29 cellular contexts compared by ENCODE assay signal in the genomic region with DNA sequence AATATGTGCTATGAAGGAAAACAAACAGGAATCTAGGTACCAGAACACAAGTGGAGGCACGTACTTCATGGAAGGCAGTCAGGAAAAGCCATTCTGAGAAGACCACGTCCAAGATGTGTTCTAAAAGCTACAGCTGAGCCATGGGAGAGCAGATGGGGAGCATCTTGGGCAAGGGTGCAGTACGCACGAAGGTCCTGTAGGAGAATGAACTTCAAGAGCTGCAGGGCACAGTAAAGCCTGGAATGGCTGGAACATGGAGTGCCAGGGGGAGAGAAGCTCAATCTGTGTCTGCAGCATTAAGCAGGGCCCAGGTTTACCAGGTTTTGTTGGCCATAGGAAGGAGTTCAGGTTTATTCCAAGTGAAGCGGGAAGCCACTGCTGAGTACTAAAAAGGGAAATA. TPM values are rescaled to one million over a fixed set of nuclear protein-coding genes. Genes with fewer than 3 reads are reported as not detected.
DNase-seq lines count a peak whose midpoint lies in the region; ATAC-seq, FAIRE-seq and TF ChIP-seq lines count a peak whose summit lies in the region.
"Had no signal": no experiment of that assay in that cellular context is flagged by ENCODE, and none has a peak within 500 bp of the region (broad histone marks: within the 10 kb centered on the region; RNA-seq: fewer than 3 reads in every experiment).

No MANE protein-coding gene starts in this region.

- WGBS in HepG2 (ENCODE audit: low lambda C conversion rate): 15% methylated on average over 5 of the region's 5 CpGs
- WGBS in right lobe of liver (ENCODE audit: insufficient coverage, low coverage, low lambda C conversion rate, missing lambda C conversion rate): 88% methylated on average over 5 of the region's 5 CpGs
- WGBS in endodermal cell (ENCODE audit: insufficient coverage in 1 of 2, insufficient read length in 1 of 2), 2 experiments: 94 to 98% methylated on average over 3 to 5 of the region's 5 CpGs
- WGBS in smooth muscle cell (ENCODE audit: low lambda C conversion rate): 94% methylated on average over 5 of the region's 5 CpGs

- CTCF ChIA-PET in HepG2 (lab: Yijun Ruan, JAX; ENCODE audit: low intra/inter-chr PET ratio, low total read pairs): no interaction called here

- H3K4me2 ChIP-seq in HepG2 (ENCODE audit: low read depth, low read length) (no peak overlapping the region), smooth muscle cell (no peak overlapping the region)

- FAIRE-seq in HepG2 (lab: Jason Lieb, UNC): no peak
- FAIRE-seq: RCC 7860, small intestine had no signal

- no TSS peak for BruUV-seq in HepG2 (replicated peaks; lab: Mats Ljungman, UMichigan)

- H3K27ac Mint-ChIP-seq in endodermal cell (no peak overlapping the region), nephron progenitor cell (no peak overlapping the region)
- H3K27ac Mint-ChIP-seq: activated B cell treated with CpG ODN at 0.5 μM for 24 hours; activated CD4-positive, alpha-beta T cell treated with anti-CD3 and anti-CD28 coated beads, Interleukin-2, amount 10 ng/mL, durations not matched to agents 7 days and 5 days; activated naive CD4-positive, alpha-beta T cell treated with anti-CD3 and anti-CD28 coated beads, Interleukin-2, amount 50 U/mL, for 24 hours; T-cell had no signal

- POLR2A ChIA-PET in HepG2 (lab: Yijun Ruan, JAX): no interaction called here

- H3K4me1 ChIP-seq in HepG2 (ENCODE audit: insufficient read depth, low read length): no peaks in the 10 kb centered on the region
- H3K4me1 ChIP-seq in right lobe of liver: peaks cover 0 to 24% (median 6%) of the 10 kb centered on the region in 4 donors
- no peaks in the 10 kb centered on the region for H3K4me1 ChIP-seq in endodermal cell (ENCODE audit: control insufficient read depth, insufficient read depth, low read length)
- no peaks in the 10 kb centered on the region for H3K4me1 ChIP-seq in smooth muscle cell (ENCODE audit: low read depth)
- H3K4me1 ChIP-seq: BE2C, SJCRH30 had no signal

- H3K79me2 ChIP-seq in HepG2 (ENCODE audit: insufficient read depth, low read length) (no peaks in the 10 kb centered on the region), smooth muscle cell (ENCODE audit: low read depth) (no peaks in the 10 kb centered on the region)

- in situ Hi-C loops in HepG2 (cut with HindIII; ENCODE audit: extremely low pct_ligation_motif_present, low pct_unique_long_range_greater_than_20kb): no loop called here

- TF ChIP-seq CTCF in HepG2 (CRISPR knock-in tag; IDR thresholded peaks at IDR 0.05): no peak
- TF ChIP-seq CTCF in right lobe of liver (IDR thresholded peaks at IDR 0.05): no peak
- TF ChIP-seq CTCF in endodermal cell (conservative IDR thresholded peaks at IDR 0.05): peak; percentile 51
- no peak for TF ChIP-seq CTCF in smooth muscle cell (IDR thresholded peaks at IDR 0.05; ENCODE audit: borderline replicate concordance, insufficient read depth, poor library complexity, severe bottlenecking)
- no peak for TF ChIP-seq CTCF in nephron progenitor cell (IDR thresholded peaks at IDR 0.05)

- H3K9ac ChIP-seq in HepG2 (ENCODE audit: insufficient read depth, low read depth, low read length): no peak overlapping the region
- no peak overlapping the region for H3K9ac ChIP-seq in endodermal cell (ENCODE audit: extremely low read depth, low read length, poor library complexity, severe bottlenecking)
- no peak overlapping the region for H3K9ac ChIP-seq in smooth muscle cell (ENCODE audit: low read depth)

- DNase-seq in HepG2 (ENCODE audit: low spot score) (no peak), right lobe of liver (no peak), RKO (ENCODE audit: low spot score) (peak; percentile 45), endodermal cell (no peak), Ammon's horn (ENCODE audit: low spot score) (no peak), smooth muscle cell (lab: John Stamatoyannopoulos, UW; ENCODE audit: unreplicated experiment) (no peak), nephron progenitor cell (no peak)
- DNase-seq: activated B cell treated with CpG ODN at 0.5 μM for 24 hours; activated CD4-positive, alpha-beta T cell treated with anti-CD3 and anti-CD28 coated beads, Interleukin-2, amount 10 ng/mL, durations not matched to agents 7 days and 5 days; amygdala; BE2C; hippocampal formation; left cardiac atrium; mammary epithelial cell; MM.1S; NCI-H1436; ovary; SJCRH30; small intestine; stimulated activated naive CD4-positive, alpha-beta T cell; T-cell; upper lobe of right lung had no signal

- H3K9me3 Mint-ChIP-seq in endodermal cell (no peaks in the 10 kb centered on the region), nephron progenitor cell (no peaks in the 10 kb centered on the region)
- H3K9me3 Mint-ChIP-seq: activated B cell treated with CpG ODN at 0.5 μM for 24 hours; activated naive CD4-positive, alpha-beta T cell treated with anti-CD3 and anti-CD28 coated beads, Interleukin-2, amount 50 U/mL, for 24 hours had no signal

- H4K20me1 ChIP-seq in HepG2 (ENCODE audit: insufficient read depth, low read length): no peaks in the 10 kb centered on the region
- H4K20me1 ChIP-seq in smooth muscle cell (ENCODE audit: low read depth): no peaks in the 10 kb centered on the region

- H3K4me1 Mint-ChIP-seq in endodermal cell (peaks cover 10% of the 10 kb centered on the region), nephron progenitor cell (peaks cover 24% of the 10 kb centered on the region)
- H3K4me1 Mint-ChIP-seq: activated B cell treated with CpG ODN at 0.5 μM for 24 hours; activated CD4-positive, alpha-beta T cell treated with anti-CD3 and anti-CD28 coated beads, Interleukin-2, amount 10 ng/mL, durations not matched to agents 7 days and 5 days; activated naive CD4-positive, alpha-beta T cell treated with anti-CD3 and anti-CD28 coated beads, Interleukin-2, amount 50 U/mL, for 24 hours had no signal

- H3K36me3 Mint-ChIP-seq in endodermal cell (ENCODE audit: low read depth) (no peaks in the 10 kb centered on the region), nephron progenitor cell (ENCODE audit: low read depth) (no peaks in the 10 kb centered on the region)
- H3K36me3 Mint-ChIP-seq: activated naive CD4-positive, alpha-beta T cell treated with anti-CD3 and anti-CD28 coated beads, Interleukin-2, amount 50 U/mL, for 24 hours; T-cell had no signal

- H3K27ac ChIP-seq in HepG2 (ENCODE audit: extremely low read length, insufficient read depth, low read length) (no peak overlapping the region), right lobe of liver (no peak overlapping the region), endodermal cell (ENCODE audit: low read depth, low read length) (no peak overlapping the region), smooth muscle cell (ENCODE audit: low read depth) (no peak overlapping the region)
- H3K27ac ChIP-seq: gastroesophageal sphincter, ovary, SJCRH30, suprapubic skin, upper lobe of right lung had no signal

- 0 out of 5 replicates have a peak, but pooled peaks cover 0 to 5% of the 10 kb centered on the region in 2 experiments for H3K27me3 ChIP-seq in HepG2 (ENCODE audit: control insufficient read depth in 1 of 2, insufficient read depth in 2 of 2, low read length in 2 of 2)
- no peaks in the 10 kb centered on the region for H3K27me3 ChIP-seq in right lobe of liver
- H3K27me3 ChIP-seq in endodermal cell (ENCODE audit: control insufficient read depth, insufficient read depth, low read length, poor library complexity, severe bottlenecking): no peaks in the 10 kb centered on the region
- no peaks in the 10 kb centered on the region for H3K27me3 ChIP-seq in smooth muscle cell (ENCODE audit: low read depth)
- H3K27me3 ChIP-seq: BE2C, gastroesophageal sphincter, ovary, SJCRH30, suprapubic skin, upper lobe of right lung had no signal

- ATAC-seq in HepG2 (peak; percentile 70; the same call in 2 of the 3 replicates), right lobe of liver (no peak), GM19328 (IDR thresholded peaks at IDR 0.05; ENCODE audit: unreplicated experiment) (no peak)
- ATAC-seq: gastroesophageal sphincter, left cardiac atrium, T-cell had no signal

- TF ChIP-seq RAD21 in HepG2 (CRISPR knock-in tag; IDR thresholded peaks at IDR 0.05): no peak

- H3K4me3 Mint-ChIP-seq in endodermal cell (no peak overlapping the region), nephron progenitor cell (no peak overlapping the region)
- H3K4me3 Mint-ChIP-seq: activated B cell treated with CpG ODN at 0.5 μM for 24 hours; activated CD4-positive, alpha-beta T cell treated with anti-CD3 and anti-CD28 coated beads, Interleukin-2, amount 10 ng/mL, durations not matched to agents 7 days and 5 days; activated naive CD4-positive, alpha-beta T cell treated with anti-CD3 and anti-CD28 coated beads, Interleukin-2, amount 50 U/mL, for 24 hours; T-cell had no signal

- TF ChIP-seq POLR2A in HepG2 (IDR thresholded peaks at IDR 0.05; ENCODE audit: insufficient read depth in 1 of 2, low read depth in 2 of 2, low read length in 2 of 2): no peak
- no peak for TF ChIP-seq POLR2A in right lobe of liver (IDR thresholded peaks at IDR 0.05)

- H3K9me3 ChIP-seq in HepG2 (ENCODE audit: low read length) (no peaks in the 10 kb centered on the region), right lobe of liver (no peaks in the 10 kb centered on the region), endodermal cell (ENCODE audit: control insufficient read depth, low read length) (no peaks in the 10 kb centered on the region), smooth muscle cell (replicated peaks; ENCODE audit: low read depth) (no peaks in the 10 kb centered on the region)
- H3K9me3 ChIP-seq: BE2C, gastroesophageal sphincter, ovary, SJCRH30, suprapubic skin, upper lobe of right lung had no signal

- no peaks in the 10 kb centered on the region for H3F3A ChIP-seq in smooth muscle cell (ENCODE audit: low read depth)

- H2AFZ ChIP-seq in HepG2 (ENCODE audit: low read length): no peak overlapping the region
- no peak overlapping the region for H2AFZ ChIP-seq in smooth muscle cell (ENCODE audit: low read depth)

- no peak overlapping the region for H3K4me3 ChIP-seq in HepG2 (replicated peaks in 1 of 3; ENCODE audit: insufficient read depth in 1 of 3, low read depth in 2 of 3, low read length in 3 of 3)
- no peak overlapping the region for H3K4me3 ChIP-seq in right lobe of liver
- no peak overlapping the region for H3K4me3 ChIP-seq in endodermal cell (ENCODE audit: low read length)
- H3K4me3 ChIP-seq in smooth muscle cell: no peak overlapping the region
- H3K4me3 ChIP-seq: gastroesophageal sphincter, ovary, SJCRH30, suprapubic skin, upper lobe of right lung had no signal

- intact Hi-C loops in HepG2 (cut with micrococcal nuclease; ENCODE audit: unreplicated experiment) (no loop called here), right lobe of liver (cut with DNase I) (no loop called here)

- H3K27me3 Mint-ChIP-seq in endodermal cell (ENCODE audit: insufficient read depth): no peaks in the 10 kb centered on the region
- peaks cover 7% of the 10 kb centered on the region for H3K27me3 Mint-ChIP-seq in nephron progenitor cell (ENCODE audit: low read depth, poor library complexity)
- H3K27me3 Mint-ChIP-seq: activated CD4-positive, alpha-beta T cell treated with anti-CD3 and anti-CD28 coated beads, Interleukin-2, amount 10 ng/mL, durations not matched to agents 7 days and 5 days; activated naive CD4-positive, alpha-beta T cell treated with anti-CD3 and anti-CD28 coated beads, Interleukin-2, amount 50 U/mL, for 24 hours had no signal

- TF ChIP-seq EP300 in HepG2 (IDR thresholded peaks at IDR 0.05; ENCODE audit: low read depth in 2 of 2, low read length in 2 of 2) (no peak), HepG2 (CRISPR knock-in tag; IDR thresholded peaks at IDR 0.05; ENCODE audit: borderline replicate concordance) (no peak)

- H3K36me3 ChIP-seq in HepG2 (replicated peaks in 1 of 2; ENCODE audit: control insufficient read depth in 1 of 2, insufficient read depth in 2 of 2, low read length in 2 of 2) (no peaks in the 10 kb centered on the region), right lobe of liver (no peaks in the 10 kb centered on the region), endodermal cell (ENCODE audit: control insufficient read depth, insufficient read depth, low read length) (no peaks in the 10 kb centered on the region), smooth muscle cell (ENCODE audit: low read depth) (no peaks in the 10 kb centered on the region)
- H3K36me3 ChIP-seq: BE2C, gastroesophageal sphincter, ovary, SJCRH30, suprapubic skin, upper lobe of right lung had no signal

RNA-seq across cellular contexts. Expression of a gene that starts 30.0 kb away (rescaled TPM):
- total RNA-seq in HepG2 (2016; rRNA removed; fragmentation: Illumina TruSeq; extraction: Trizol) (not detected in 2 replicates), right lobe of liver (1 to 10 TPM in 2 of 6 experiments, under 1 TPM in 3, not detected in 1; 0.46 to 1.9 (median 0.92) TPM), endodermal cell (under 1 TPM; 0.20 to 0.29 TPM), smooth muscle cell (0.54 and 0.67 TPM in 2 replicates)
- not detected in 2 replicates for total RNA-seq in HepG2 (2016; cell fraction: cytosol; rRNA removed; fragmentation: Illumina TruSeq; extraction: Trizol; ENCODE audit: low read depth)
- total RNA-seq in HepG2 (2016; cell fraction: insoluble cytoplasmic fraction; rRNA removed; fragmentation: Illumina TruSeq; extraction: Trizol): not detected in 2 replicates
- not detected in 2 replicates for total RNA-seq in HepG2 (2016; cell fraction: membrane; rRNA removed; fragmentation: Illumina TruSeq; extraction: Trizol)
- not detected in 2 replicates for total RNA-seq in HepG2 (2016; cell fraction: nucleus; rRNA removed; fragmentation: Illumina TruSeq; extraction: Trizol)
- polyA plus RNA-seq in HepG2 (2011; rRNA removed) (not detected in 2 replicates), smooth muscle cell (0.64 and 1.1 TPM in 2 replicates)
- not detected in 2 replicates for polyA plus RNA-seq in HepG2 (2011; cell fraction: cytosol; rRNA removed)
- polyA plus RNA-seq in HepG2 (2011; cell fraction: nucleus; rRNA removed): not detected in 2 replicates
- polyA plus RNA-seq in HepG2 (2012): not detected in 2 replicates
- polyA plus RNA-seq in HepG2 (2016; cell fraction: cytosol; fragmentation: Illumina TruSeq; extraction: Trizol; ENCODE audit: low read depth): not detected in 2 replicates
- polyA plus RNA-seq in HepG2 (2016; cell fraction: insoluble cytoplasmic fraction; fragmentation: Illumina TruSeq; extraction: Trizol; ENCODE audit: low read depth): not detected in 2 replicates
- not detected in 2 replicates for polyA plus RNA-seq in HepG2 (2016; cell fraction: membrane; fragmentation: Illumina TruSeq; extraction: Trizol; ENCODE audit: low read depth)
- polyA plus RNA-seq in HepG2 (2016; cell fraction: nucleus; fragmentation: Illumina TruSeq; extraction: Trizol; ENCODE audit: insufficient read depth, low read depth): not detected in 2 replicates
- 0.42 TPM in 1 of 2 replicates, not detected in the other for polyA minus RNA-seq in HepG2 (2011; rRNA and poly(A)+ RNA removed; ENCODE audit: low replicate concordance)
- not detected in 2 replicates for polyA minus RNA-seq in HepG2 (2011; cell fraction: cytosol; rRNA and poly(A)+ RNA removed)
- not detected in 2 replicates for polyA minus RNA-seq in HepG2 (2011; cell fraction: nucleus; rRNA and poly(A)+ RNA removed)
- 0.43 TPM for polyA plus RNA-seq in endodermal cell (2013, experiment 1 of 2)
- 0.58 TPM for polyA plus RNA-seq in endodermal cell (2013, experiment 2 of 2)
- total RNA-seq: A673, SJCRH30 had no signal
- polyA plus RNA-seq: neural cell had no signal
